Comparison of ENCODE assay signal across 2 cellular contexts in the genomic region with DNA sequence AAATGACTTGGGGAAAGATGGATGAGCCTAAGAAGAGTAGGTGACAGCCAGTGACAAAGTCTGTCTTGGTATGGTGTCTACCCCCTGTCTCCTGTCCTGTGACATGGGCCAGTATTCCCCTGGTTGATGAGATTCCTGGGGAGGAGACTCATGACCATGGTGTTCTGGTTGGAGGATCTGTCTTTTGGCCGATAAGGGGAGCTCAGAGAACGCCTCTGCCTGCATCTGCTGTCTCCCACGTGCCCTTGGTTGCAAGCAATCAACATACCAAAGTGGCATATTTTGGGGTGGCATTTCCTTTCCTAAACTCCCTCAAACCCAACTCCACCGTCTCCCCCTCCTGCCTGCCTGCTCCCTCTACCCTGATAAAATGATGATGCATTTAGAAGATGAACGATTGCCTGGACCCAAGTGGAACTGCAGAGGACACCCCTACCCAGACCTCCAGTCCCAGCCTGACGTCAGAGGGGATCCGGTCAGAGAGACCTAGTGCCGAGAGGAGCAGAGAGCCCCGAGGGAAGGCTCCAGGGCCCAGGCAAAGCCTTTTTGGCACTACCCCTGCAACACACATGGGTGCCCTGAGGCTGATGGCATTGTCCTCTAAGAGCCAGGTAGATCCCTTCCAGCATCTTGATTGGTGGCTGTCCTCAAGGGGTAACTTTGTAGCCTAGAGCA.
TF ChIP-seq lines count a peak whose summit lies in the region.

No MANE protein-coding gene starts in this region.

TF ChIP-seq in IMR-90, 13 proteins besides CTCF, POLR2A, EP300 and RAD21:
- TF ChIP-seq, protein P1, sequence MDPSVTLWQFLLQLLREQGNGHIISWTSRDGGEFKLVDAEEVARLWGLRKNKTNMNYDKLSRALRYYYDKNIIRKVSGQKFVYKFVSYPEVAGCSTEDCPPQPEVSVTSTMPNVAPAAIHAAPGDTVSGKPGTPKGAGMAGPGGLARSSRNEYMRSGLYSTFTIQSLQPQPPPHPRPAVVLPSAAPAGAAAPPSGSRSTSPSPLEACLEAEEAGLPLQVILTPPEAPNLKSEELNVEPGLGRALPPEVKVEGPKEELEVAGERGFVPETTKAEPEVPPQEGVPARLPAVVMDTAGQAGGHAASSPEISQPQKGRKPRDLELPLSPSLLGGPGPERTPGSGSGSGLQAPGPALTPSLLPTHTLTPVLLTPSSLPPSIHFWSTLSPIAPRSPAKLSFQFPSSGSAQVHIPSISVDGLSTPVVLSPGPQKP (IDR thresholded peaks at IDR 0.05; ENCODE audit: borderline replicate concordance, low read depth, low read length), result no peak
- no peak for TF ChIP-seq MAFK (IDR thresholded peaks at IDR 0.05; ENCODE audit: low read depth, low read length)
- no peak for TF ChIP-seq NFE2L2 (IDR thresholded peaks at IDR 0.05; ENCODE audit: low read depth, low read length)
- no peak for TF ChIP-seq RCOR1 (IDR thresholded peaks at IDR 0.05; ENCODE audit: insufficient replicate concordance, low read length)
- TF ChIP-seq, protein P2, sequence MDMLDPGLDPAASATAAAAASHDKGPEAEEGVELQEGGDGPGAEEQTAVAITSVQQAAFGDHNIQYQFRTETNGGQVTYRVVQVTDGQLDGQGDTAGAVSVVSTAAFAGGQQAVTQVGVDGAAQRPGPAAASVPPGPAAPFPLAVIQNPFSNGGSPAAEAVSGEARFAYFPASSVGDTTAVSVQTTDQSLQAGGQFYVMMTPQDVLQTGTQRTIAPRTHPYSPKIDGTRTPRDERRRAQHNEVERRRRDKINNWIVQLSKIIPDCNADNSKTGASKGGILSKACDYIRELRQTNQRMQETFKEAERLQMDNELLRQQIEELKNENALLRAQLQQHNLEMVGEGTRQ (IDR thresholded peaks at IDR 0.05; ENCODE audit: low read depth, low read length), result no peak
- no peak for TF ChIP-seq CEBPB (IDR thresholded peaks at IDR 0.05; ENCODE audit: low read depth, low read length)
- TF ChIP-seq SMC3 (IDR thresholded peaks at IDR 0.05; ENCODE audit: low read depth, low read length), result no peak
- no peak for TF ChIP-seq MAZ (IDR thresholded peaks at IDR 0.05; ENCODE audit: borderline replicate concordance, low read depth, low read length)
- no peak for TF ChIP-seq MXI1 (IDR thresholded peaks at IDR 0.05; ENCODE audit: borderline replicate concordance, low read depth, low read length)
- no peak for TF ChIP-seq RFX5 (IDR thresholded peaks at IDR 0.05; ENCODE audit: low read depth, low read length)
- TF ChIP-seq FOS (IDR thresholded peaks at IDR 0.05; ENCODE audit: low read depth, low read length), result no peak
- TF ChIP-seq CHD1 (IDR thresholded peaks at IDR 0.05; ENCODE audit: low read depth, low read length), result no peak
- TF ChIP-seq BHLHE40 (IDR thresholded peaks at IDR 0.05; ENCODE audit: low read depth, low read length), result no peak
TF ChIP-seq in IMR-90: peak in this region for 0.

TF ChIP-seq in H1, 55 proteins besides CTCF, POLR2A, EP300 and RAD21:
- TF ChIP-seq KDM5A (IDR thresholded peaks at IDR 0.05; ENCODE audit: low read length) (no peak), CREB1 (IDR thresholded peaks at IDR 0.05) (no peak), SP4 (IDR thresholded peaks at IDR 0.05; ENCODE audit: low read length) (no peak), YY1 (IDR thresholded peaks at IDR 0.05; ENCODE audit: low read depth, low read length) (no peak), BCL11A (IDR thresholded peaks at IDR 0.05; ENCODE audit: low read depth in 2 of 2, low read length in 2 of 2) (no peak), TEAD4 (IDR thresholded peaks at IDR 0.05; ENCODE audit: low read depth, low read length) (no peak), SP2 (IDR thresholded peaks at IDR 0.05; ENCODE audit: low read length) (no peak), NRF1 (IDR thresholded peaks at IDR 0.05; ENCODE audit: low read depth, low read length) (no peak), GABPA (IDR thresholded peaks at IDR 0.05; ENCODE audit: borderline replicate concordance, insufficient read depth, low read length) (no peak), POU5F1 (IDR thresholded peaks at IDR 0.05; ENCODE audit: low read depth, low read length) (no peak), EGR1 (IDR thresholded peaks at IDR 0.05; ENCODE audit: borderline replicate concordance, low read depth, low read length) (no peak), KDM4A (IDR thresholded peaks at IDR 0.05; ENCODE audit: low read depth, low read length, severe bottlenecking) (no peak), FOSL1 (IDR thresholded peaks at IDR 0.05; ENCODE audit: insufficient read depth, low read depth, low read length) (no peak), RXRA (IDR thresholded peaks at IDR 0.05; ENCODE audit: insufficient read depth, low read depth, low read length) (no peak)
- TF ChIP-seq, protein P3, sequence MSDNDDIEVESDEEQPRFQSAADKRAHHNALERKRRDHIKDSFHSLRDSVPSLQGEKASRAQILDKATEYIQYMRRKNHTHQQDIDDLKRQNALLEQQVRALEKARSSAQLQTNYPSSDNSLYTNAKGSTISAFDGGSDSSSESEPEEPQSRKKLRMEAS (IDR thresholded peaks at IDR 0.05), result no peak
- TF ChIP-seq, protein P2 (IDR thresholded peaks at IDR 0.05; ENCODE audit: low read length), result no peak
